ENCODE assay signal across 17 cellular contexts in the genomic region with DNA sequence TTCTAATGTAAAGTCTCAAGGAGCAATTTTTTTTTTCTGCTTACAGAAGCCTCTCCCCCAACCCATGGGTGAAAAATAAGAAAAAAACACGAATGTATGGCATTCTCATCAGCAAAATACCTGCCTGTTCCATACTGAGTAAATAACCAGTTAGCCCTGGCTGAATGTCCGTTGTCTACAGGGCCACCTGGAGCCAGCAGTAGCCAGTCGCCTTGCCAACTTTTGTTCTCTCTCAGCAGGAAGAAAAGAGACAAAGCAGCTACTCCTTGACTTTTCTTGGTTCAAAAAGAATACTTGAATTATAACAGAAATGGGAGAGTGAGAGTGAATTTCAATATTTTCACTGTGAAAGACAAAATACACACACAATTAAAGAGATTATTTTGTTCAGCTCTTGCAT.
"Had no signal": no experiment of that assay in that cellular context is flagged by ENCODE, and none has a peak within 500 bp of the region (broad histone marks: within the 10 kb centered on the region; RNA-seq: fewer than 3 reads in every experiment).

No MANE protein-coding gene starts in this region.

- ATAC-seq: activated naive CD8-positive, alpha-beta T cell treated with anti-CD3 and anti-CD28 coated beads, Interleukin-2, amount 50 U/mL, for 24 hours; activated T-helper 17 cell treated with anti-CD3 and anti-CD28 coated beads, Interleukin-2, amount 50 U/mL, for 72 hours; left lobe of liver; stimulated activated effector memory CD8-positive, alpha-beta T cell treated with anti-CD3 and anti-CD28 coated beads, Interleukin-12 subunit alpha, Interleukin-12 subunit beta, amount 100 ng/mL, for 72 hours had no signal

- H3K9me3 ChIP-seq: thoracic aorta had no signal

- H3K4me1 ChIP-seq: parathyroid adenoma had no signal

- H3K36me3 Mint-ChIP-seq: naive B cell; stimulated activated effector memory CD8-positive, alpha-beta T cell treated with anti-CD3 and anti-CD28 coated beads, Interleukin-12 subunit alpha, Interleukin-12 subunit beta, amount 100 ng/mL, for 72 hours had no signal

- H3K4me3 Mint-ChIP-seq: activated naive CD4-positive, alpha-beta T cell treated with anti-CD3 and anti-CD28 coated beads for 36 hours; activated naive CD8-positive, alpha-beta T cell treated with anti-CD3 and anti-CD28 coated beads, Interleukin-2, amount 50 U/mL, for 24 hours; activated T-helper 17 cell treated with anti-CD3 and anti-CD28 coated beads, Interleukin-2, amount 50 U/mL, for 72 hours; stimulated activated effector memory CD8-positive, alpha-beta T cell treated with anti-CD3 and anti-CD28 coated beads, Interleukin-12 subunit alpha, Interleukin-12 subunit beta, amount 100 ng/mL, for 72 hours had no signal

- H3K27me3 Mint-ChIP-seq: naive B cell had no signal

- H3K9ac ChIP-seq: parathyroid adenoma had no signal

- H3K36me3 ChIP-seq: neutrophil, thoracic aorta had no signal

- H3K27me3 ChIP-seq: neutrophil had no signal

- H3K27ac Mint-ChIP-seq: activated naive CD4-positive, alpha-beta T cell treated with anti-CD3 and anti-CD28 coated beads for 36 hours; activated naive CD8-positive, alpha-beta T cell treated with anti-CD3 and anti-CD28 coated beads, Interleukin-2, amount 50 U/mL, for 24 hours; activated T-helper 17 cell treated with anti-CD3 and anti-CD28 coated beads, Interleukin-2, amount 50 U/mL, for 72 hours; naive B cell; stimulated activated effector memory CD8-positive, alpha-beta T cell treated with anti-CD3 and anti-CD28 coated beads, Interleukin-12 subunit alpha, Interleukin-12 subunit beta, amount 100 ng/mL, for 72 hours had no signal

- H3K4me1 Mint-ChIP-seq: activated naive CD8-positive, alpha-beta T cell treated with anti-CD3 and anti-CD28 coated beads, Interleukin-2, amount 50 U/mL, for 24 hours; activated T-helper 17 cell treated with anti-CD3 and anti-CD28 coated beads, Interleukin-2, amount 50 U/mL, for 72 hours; naive B cell; stimulated activated effector memory CD8-positive, alpha-beta T cell treated with anti-CD3 and anti-CD28 coated beads, Interleukin-12 subunit alpha, Interleukin-12 subunit beta, amount 100 ng/mL, for 72 hours had no signal

- DNase-seq: activated CD4-positive, alpha-beta T cell treated with anti-CD3 and anti-CD28 coated beads, Interleukin-2, amount 50 U/mL, for 4 hours; activated CD4-positive, CD25-positive, alpha-beta regulatory T cell treated with anti-CD3 and anti-CD28 coated beads, Interleukin-2, amount 50 U/mL, for 72 hours; activated naive CD4-positive, alpha-beta T cell treated with anti-CD3 and anti-CD28 coated beads for 36 hours; activated naive CD8-positive, alpha-beta T cell treated with anti-CD3 and anti-CD28 coated beads, Interleukin-2, amount 50 U/mL, for 24 hours; activated T-cell treated with anti-CD3 and anti-CD28 coated beads for 4 hours; dermis blood vessel endothelial cell; head of caudate nucleus; mammary epithelial cell; naive B cell; stimulated activated CD4-positive, alpha-beta T cell treated with anti-CD3 and anti-CD28 coated beads, Interleukin-1b, Interleukin-23, amount 100 ng/mL, for 48 hours; T1000 had no signal

- H3K4me3 ChIP-seq: thoracic aorta had no signal

- H3K9me3 Mint-ChIP-seq: activated naive CD4-positive, alpha-beta T cell treated with anti-CD3 and anti-CD28 coated beads for 36 hours; activated naive CD8-positive, alpha-beta T cell treated with anti-CD3 and anti-CD28 coated beads, Interleukin-2, amount 50 U/mL, for 24 hours; activated T-helper 17 cell treated with anti-CD3 and anti-CD28 coated beads, Interleukin-2, amount 50 U/mL, for 72 hours; stimulated activated effector memory CD8-positive, alpha-beta T cell treated with anti-CD3 and anti-CD28 coated beads, Interleukin-12 subunit alpha, Interleukin-12 subunit beta, amount 100 ng/mL, for 72 hours had no signal

- H3K27ac ChIP-seq: neutrophil, parathyroid adenoma, thoracic aorta had no signal
